In genomic region chr7:102230162-102230561, GRCh38 we compare ENCODE assay signal across 4 cellular contexts. TPM values are rescaled to one million over a fixed set of nuclear protein-coding genes. Genes with fewer than 3 reads are reported as not detected.
DNase-seq lines count a peak whose midpoint lies in the region; ATAC-seq and TF ChIP-seq lines count a peak whose summit lies in the region.
"Not testable (repeated sequence)": the region's sequence is repeated elsewhere in the genome, so short reads cannot be mapped to it uniquely, and the experiment has no call there.

No MANE protein-coding gene starts in this region.

- TF ChIP-seq CTCF in HEK293 (tag by site-specific recombination; IDR thresholded peaks at IDR 0.05); IMR-90 (conservative IDR thresholded peaks at IDR 0.05; ENCODE audit: low read depth, low read length); WTC11 (IDR thresholded peaks at IDR 0.05): not testable (repeated sequence)

- peak overlapping the region; percentile 57 for H2BK5ac ChIP-seq in IMR-90 (ENCODE audit: low read depth, low read length, poor library complexity, severe bottlenecking)

- H3K27ac ChIP-seq in HEK293 (ENCODE audit: extremely low read depth, low read depth, low read length); IMR-90 (ENCODE audit: insufficient read depth, low read length): not testable (repeated sequence)
- H3K27ac ChIP-seq in epithelial cell of prostate = peak overlapping the region; percentile 10

- H3K4me1 ChIP-seq in HEK293 (ENCODE audit: control insufficient read depth, insufficient read depth, low read length); IMR-90 (ENCODE audit: control insufficient read depth, insufficient read depth, low read length): not testable (repeated sequence)

- not testable (repeated sequence) for H3K23ac ChIP-seq in IMR-90 (ENCODE audit: low read depth, low read length)

- H2AFZ ChIP-seq in IMR-90 (replicated peaks; ENCODE audit: low read length, poor library complexity) = not testable (repeated sequence)

- 100% methylated on average over 1 of the region's 5 CpGs; no CpG with 5 or more reads in 1 of the 2 experiments for WGBS in IMR-90 (ENCODE audit: extremely low coverage in 2 of 2, insufficient read length in 1 of 2), 2 experiments

- H3K4me3 Mint-ChIP-seq in WTC11 = not testable (repeated sequence)

- H2AK5ac ChIP-seq in IMR-90 (ENCODE audit: low read depth, low read length) = peak overlapping the region; percentile 82; the same call in 1 of the 2 replicates

- not testable (repeated sequence) for H2BK120ac ChIP-seq in IMR-90 (ENCODE audit: low read depth, low read length)

- not testable (repeated sequence) for H3K9me3 ChIP-seq in HEK293 (ENCODE audit: control insufficient read depth, insufficient read depth, low read depth, low read length); IMR-90 (ENCODE audit: control insufficient read depth, insufficient read depth, low read length)

- peak; percentile 17; the same call in 1 of the 2 replicates for ATAC-seq in IMR-90 (ENCODE audit: low read depth)
- not testable (repeated sequence) for ATAC-seq in WTC11

- peaks cover 24% of the 10 kb centered on the region for H3K36me3 Mint-ChIP-seq in WTC11

- not testable (repeated sequence) for H3K9ac ChIP-seq in IMR-90 (ENCODE audit: low read depth, low read length)

- not testable (repeated sequence) for H3K27me3 ChIP-seq in IMR-90 (ENCODE audit: control insufficient read depth, insufficient read depth, low read length)

- not testable (repeated sequence) for H2BK15ac ChIP-seq in IMR-90 (ENCODE audit: low read depth, low read length)

- CTCF ChIA-PET in HEK293 (lab: Yijun Ruan, JAX) (interaction anchor here (0.7 kb wide), 1 partner anchor 541 kb away, joined by 3 read pairs; no protein-coding TSS in a partner anchor), IMR-90 (lab: Yijun Ruan, JAX) (interaction anchor here (0.6 kb wide), 3 partner anchors 9 to 661 kb away, joined by 3 to 4 read pairs (median 3); no protein-coding TSS in a partner anchor)
- CTCF ChIA-PET in WTC11 (lab: Charles Lee) = not testable (repeated sequence)

- 0 out of 2 replicates have a peak overlapping the region, but pooled peaks have one; percentile 64 for H3K14ac ChIP-seq in IMR-90 (replicated peaks; ENCODE audit: low read depth, low read length)

- H3K4me3 ChIP-seq in HEK293 (ENCODE audit: low read depth, low read length); IMR-90 (ENCODE audit: insufficient read depth, low read depth, low read length): not testable (repeated sequence)

- not testable (repeated sequence) for H4K20me1 ChIP-seq in IMR-90 (ENCODE audit: insufficient read depth, low read length)

- not testable (repeated sequence) for TF ChIP-seq POLR2A in IMR-90 (IDR thresholded peaks at IDR 0.05; ENCODE audit: low read depth, low read length)

- not testable (repeated sequence) for H4K5ac ChIP-seq in IMR-90 (ENCODE audit: low read depth, low read length)

- dilution Hi-C loops in IMR-90 (cut with HindIII; ENCODE audit: low sequenced_read_pairs, unreplicated experiment) = not testable (repeated sequence)

- H4K91ac ChIP-seq in IMR-90 (ENCODE audit: insufficient read depth, low read depth, low read length) = not testable (repeated sequence)

- H3K4me2 ChIP-seq in IMR-90 (ENCODE audit: low read depth, low read length) = not testable (repeated sequence)

- H3K27me3 Mint-ChIP-seq in WTC11 (ENCODE audit: low read depth) = not testable (repeated sequence)

- not testable (repeated sequence) for BruUV-seq in IMR-90 (replicated peaks; lab: Mats Ljungman, UMichigan)

- TF ChIP-seq RAD21 in IMR-90 (IDR thresholded peaks at IDR 0.05; ENCODE audit: low read length) = not testable (repeated sequence)

- intact Hi-C loops in IMR-90 (cut with micrococcal nuclease) = not testable (repeated sequence)

- H2AK9ac ChIP-seq in IMR-90 (replicated peaks; ENCODE audit: low read depth, low read length, poor library complexity) = not testable (repeated sequence)

- not testable (repeated sequence) for H3K27ac Mint-ChIP-seq in WTC11

- not testable (repeated sequence) for H2BK20ac ChIP-seq in IMR-90 (ENCODE audit: low read depth, low read length)

- H3K4ac ChIP-seq in IMR-90 (ENCODE audit: low read depth, low read length) = not testable (repeated sequence)

- not testable (repeated sequence) for H3K56ac ChIP-seq in IMR-90 (ENCODE audit: extremely low read depth, insufficient read depth, low read length)

- DNase-seq in IMR-90; WTC11 (ENCODE audit: low spot score); epithelial cell of prostate (ENCODE audit: low read depth, low spot score): not testable (repeated sequence)

- not testable (repeated sequence) for H3K4me1 Mint-ChIP-seq in WTC11

- H4K8ac ChIP-seq in IMR-90 (ENCODE audit: low read depth in 2 of 2, low read length in 2 of 2) = peak overlapping the region in 1 of 2 experiments; percentile 67; a peak in 1 of 4 replicates

- not testable (repeated sequence) for H3K9me1 ChIP-seq in IMR-90 (ENCODE audit: insufficient read depth, low read length)

- POLR2A ChIA-PET in HEK293 (lab: Yijun Ruan, JAX); WTC11 (lab: Charles Lee): not testable (repeated sequence)
- POLR2A ChIA-PET in IMR-90 (lab: Charles Lee; ENCODE audit: unreplicated experiment) = interaction anchor here (0.7 kb wide), 1 partner anchor 604 kb away, joined by 5 read pairs; no protein-coding TSS in a partner anchor

- H3K79me1 ChIP-seq in IMR-90 (ENCODE audit: low read depth in 1 of 2, low read length in 2 of 2) = not testable (repeated sequence)

- H3K36me3 ChIP-seq in HEK293 (ENCODE audit: control insufficient read depth in 2 of 2, insufficient read depth in 1 of 2, low read length in 2 of 2) (peaks cover 11 to 26% of the 10 kb centered on the region in 2 experiments; a peak in 2 of 3 replicates), IMR-90 (ENCODE audit: control insufficient read depth, insufficient read depth, low read length) (peaks cover 29% of the 10 kb centered on the region)

- in situ Hi-C loops in IMR-90 (cut with MboI; ENCODE audit: low sequenced_read_pairs) = loop anchor here (10.0 kb wide), 3 partner anchors 415 to 625 kb away; partner anchors contain the start of gene CUX1

- not testable (repeated sequence) for H3K18ac ChIP-seq in IMR-90 (ENCODE audit: low read depth, low read length)

- not testable (repeated sequence) for H3K9me3 Mint-ChIP-seq in WTC11

TF ChIP-seq in HEK293, 187 proteins besides CTCF, POLR2A, EP300 and RAD21:
- TF ChIP-seq, protein P1, sequence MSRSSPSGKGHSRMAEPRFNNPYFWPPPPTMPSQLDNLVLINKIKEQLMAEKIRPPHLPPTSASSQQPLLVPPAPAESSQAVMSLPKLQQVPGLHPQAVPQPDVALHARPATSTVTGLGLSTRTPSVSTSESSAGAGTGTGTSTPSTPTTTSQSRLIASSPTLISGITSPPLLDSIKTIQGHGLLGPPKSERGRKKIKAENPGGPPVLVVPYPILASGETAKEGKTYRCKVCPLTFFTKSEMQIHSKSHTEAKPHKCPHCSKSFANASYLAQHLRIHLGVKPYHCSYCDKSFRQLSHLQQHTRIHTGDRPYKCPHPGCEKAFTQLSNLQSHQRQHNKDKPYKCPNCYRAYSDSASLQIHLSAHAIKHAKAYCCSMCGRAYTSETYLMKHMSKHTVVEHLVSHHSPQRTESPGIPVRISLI (tag by site-specific recombination; IDR thresholded peaks at IDR 0.05) = 0 out of 2 replicates have a peak, but pooled peaks have one; percentile 32
- TF ChIP-seq ZNF121 (tag by site-specific recombination; IDR thresholded peaks at IDR 0.05) = peak; percentile 72

TF ChIP-seq in WTC11, 78 proteins besides CTCF, POLR2A, EP300 and RAD21:
- peak; percentile 50; the same call in 1 of the 2 replicates for TF ChIP-seq ZNF121 (CRISPR knock-in tag; IDR thresholded peaks at IDR 0.05)

RNA-seq across cellular contexts. Expression of gene SH2B2, which starts 56.5 kb away (rescaled TPM):
- total RNA-seq in IMR-90 (2012; rRNA removed) (0.36 and 0.56 TPM in 2 replicates), WTC11 (2021) (14.7 to 16.5 TPM (median 15.9 TPM) in 3 replicates)
- polyA plus RNA-seq in IMR-90 (2012; rRNA removed) = 0.99 and 1.7 TPM in 2 replicates
- 1.2 and 4.4 TPM in 2 replicates for polyA plus RNA-seq in IMR-90 (2012; cell fraction: cytosol; rRNA removed)
- 2.8 and 9.6 TPM in 2 replicates for polyA plus RNA-seq in IMR-90 (2012; cell fraction: nucleus; rRNA removed; ENCODE audit: low replicate concordance)

Comparison
In these comparisons a context has a peak if more than half of its experiments do, and no peak if none do; other contexts are left out.
1. RNA of gene SH2B2, which starts 56.5 kb away (total RNA-seq): 14.7 to 16.5 TPM in WTC11; 0.36 to 0.56 TPM in IMR-90; every median in the first group is over 10 times any median in the second.